ENCODE assay signal across 13 cellular contexts in the genomic region with DNA sequence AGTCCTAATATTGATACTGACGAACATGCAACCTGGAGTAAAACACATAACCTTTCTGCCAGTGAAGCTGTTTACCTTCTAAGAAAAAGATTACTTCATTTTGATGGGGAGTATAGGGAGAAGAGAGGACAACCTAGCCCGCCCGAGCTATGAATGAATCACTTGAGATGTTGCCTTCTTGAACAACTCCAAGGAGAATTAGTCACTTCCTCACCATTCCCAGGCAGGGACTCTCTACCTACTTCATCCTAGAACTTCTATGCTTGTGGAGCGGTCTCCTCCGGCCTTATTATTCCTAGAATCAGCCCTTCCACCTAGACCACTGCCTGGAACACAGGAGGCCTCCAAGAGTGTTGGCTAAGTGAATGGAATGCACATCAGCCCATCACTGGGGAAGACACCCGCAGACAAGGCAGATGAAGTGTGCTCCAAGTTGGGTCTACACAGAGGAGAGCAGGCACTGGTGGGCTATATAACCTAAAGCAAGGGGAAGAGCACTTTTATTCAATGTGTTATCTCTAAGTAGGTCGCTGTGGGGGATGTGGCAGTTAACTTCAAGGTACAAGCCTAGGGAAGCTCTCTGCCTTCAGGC. TPM values are rescaled to one million over a fixed set of nuclear protein-coding genes. Genes with fewer than 3 reads are reported as not detected.
DNase-seq lines count a peak whose midpoint lies in the region; ATAC-seq and TF ChIP-seq lines count a peak whose summit lies in the region.
"Had no signal": no experiment of that assay in that cellular context is flagged by ENCODE, and none has a peak within 500 bp of the region (broad histone marks: within the 10 kb centered on the region; RNA-seq: fewer than 3 reads in every experiment).

No MANE protein-coding gene starts in this region.

- in situ Hi-C loops in ACHN (cut with HindIII; ENCODE audit: low pct_ligation_motif_present, low pct_unique_long_range_greater_than_20kb, low sequenced_read_pairs) (no loop called here), astrocyte of the spinal cord (cut with HindIII; ENCODE audit: low sequenced_read_pairs) (no loop called here)

- H3K4me1 Mint-ChIP-seq in immature natural killer cell, result peaks cover 87 to 100% of the 10 kb centered on the region in 2 donors

- intact Hi-C loops in spleen (cut with DNase I; ENCODE audit: low total_unique reads), result no loop called here

- no peak overlapping the region for H3K27ac ChIP-seq in spleen

- TF ChIP-seq POLR2A in spleen (IDR thresholded peaks at IDR 0.05), result no peak

- peaks cover 0 to 1% (median 0%) of the 10 kb centered on the region in 3 donors for H3K27me3 Mint-ChIP-seq in immature natural killer cell (ENCODE audit: low read depth in 3 of 3)
- H3K27me3 Mint-ChIP-seq: activated CD8-positive, alpha-beta T cell treated with anti-CD3 and anti-CD28 coated beads for 36 hours; B cell had no signal

- H3K27ac Mint-ChIP-seq in immature natural killer cell, result peak overlapping the region; percentile 8 to 74 (median 45)
- H3K27ac Mint-ChIP-seq: activated CD8-positive, alpha-beta T cell treated with anti-CD3 and anti-CD28 coated beads for 36 hours; B cell had no signal

- H3K36me3 Mint-ChIP-seq in immature natural killer cell, result no peaks in the 10 kb centered on the region

- DNase-seq in ACHN (peak; percentile 44), HS-5 (ENCODE audit: low read depth) (peak; percentile 52), astrocyte of the spinal cord (ENCODE audit: low read depth, low spot score) (peak; percentile 67), immature natural killer cell (no peak), OCI-M1 (lab: John Stamatoyannopoulos, UW) (no peak), spleen (no peak), NCI-H1417 (lab: John Stamatoyannopoulos, UW) (no peak)
- DNase-seq: activated CD8-positive, alpha-beta T cell treated with anti-CD3 and anti-CD28 coated beads for 36 hours; activated naive CD4-positive, alpha-beta T cell treated with anti-CD3 and anti-CD28 coated beads, Interleukin-2, amount 50 U/mL, for 16 hours; NCI-H2029; T1000 had no signal

- 88 to 96% (median 92%) methylated on average over 7 of the region's 7 CpGs for WGBS in spleen, 5 donors

- ATAC-seq in GM21367 (IDR thresholded peaks at IDR 0.05; ENCODE audit: unreplicated experiment), result no peak
- ATAC-seq: activated CD8-positive, alpha-beta T cell treated with anti-CD3 and anti-CD28 coated beads for 36 hours had no signal

- H3K4me3 ChIP-seq in astrocyte of the spinal cord (ENCODE audit: low read depth, low read length), result no peak overlapping the region
- no peak overlapping the region for H3K4me3 ChIP-seq in spleen

- TF ChIP-seq CTCF in astrocyte of the spinal cord (IDR thresholded peaks at IDR 0.05; ENCODE audit: low read depth, low read length), result no peak
- no peak for TF ChIP-seq CTCF in spleen (IDR thresholded peaks at IDR 0.05 in 8 of 11, conservative IDR thresholded peaks at IDR 0.05 in 3 of 11)

- H3K4me1 ChIP-seq in spleen, result peaks cover 24 to 87% (median 47%) of the 10 kb centered on the region in 6 donors

- H3K27me3 ChIP-seq in spleen (replicated peaks in 1 of 7), result no peaks in the 10 kb centered on the region

- H3K9me3 ChIP-seq in spleen, result no peaks in the 10 kb centered on the region

- H3K4me3 Mint-ChIP-seq in immature natural killer cell, result no peak overlapping the region
- H3K4me3 Mint-ChIP-seq: activated CD8-positive, alpha-beta T cell treated with anti-CD3 and anti-CD28 coated beads for 36 hours; B cell had no signal

- no peaks in the 10 kb centered on the region for H3K9me3 Mint-ChIP-seq in immature natural killer cell
- H3K9me3 Mint-ChIP-seq: activated CD8-positive, alpha-beta T cell treated with anti-CD3 and anti-CD28 coated beads for 36 hours had no signal

- no peaks in the 10 kb centered on the region for H3K36me3 ChIP-seq in spleen

RNA-seq across cellular contexts. Expression of a gene that starts 57.5 kb away (rescaled TPM):
- 10 to 100 TPM in 1 of 3 donors, 1 to 10 TPM in 2; 5.8 to 11.5 (median 9.3) TPM for polyA plus RNA-seq in immature natural killer cell
- 10 to 100 TPM in 6 of 7 donors, 1 to 10 TPM in 1; 9.1 to 17.8 (median 12.9) TPM for total RNA-seq in spleen
- 10 to 100 TPM in 1 of 3 donors, 1 to 10 TPM in 2; 8.6 to 11.5 (median 8.6) TPM for polyA plus RNA-seq in spleen

Comparison
In these comparisons a context has a peak if more than half of its experiments do, and no peak if none do; other contexts are left out.
1. DNase-seq: peak in ACHN (single experiment), HS-5 (single experiment) and astrocyte of the spinal cord (single experiment); none in immature natural killer cell (0 of 3), OCI-M1 (single experiment), spleen (single experiment) and NCI-H1417 (0 of 3).